In the genomic region with DNA sequence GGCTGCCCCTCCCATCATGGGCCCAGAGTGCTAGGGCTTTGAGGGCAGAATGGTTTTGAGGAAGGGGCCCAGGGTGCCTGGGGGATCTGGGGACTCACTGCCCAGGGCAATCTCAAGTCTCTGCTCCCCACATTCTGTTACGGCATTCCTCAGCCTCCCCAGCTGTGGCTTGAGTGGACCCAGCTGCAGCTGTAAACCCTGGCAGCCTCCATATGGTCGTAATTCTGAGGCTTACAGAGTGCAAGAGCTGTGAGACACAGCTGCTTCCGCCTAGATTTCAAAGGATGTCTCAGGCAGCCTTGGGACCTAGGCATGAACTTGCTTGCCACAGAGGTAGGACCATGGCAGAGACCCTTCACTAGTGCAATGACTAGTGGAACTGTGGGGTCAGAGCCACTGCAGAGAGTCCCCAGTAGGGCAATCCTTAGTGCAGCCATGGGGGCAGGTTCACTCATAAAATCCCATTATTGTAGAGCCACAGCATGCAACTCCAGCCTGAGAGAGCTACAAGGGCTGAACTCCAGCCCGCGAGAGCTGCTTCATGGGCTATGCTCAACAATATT, we compare ENCODE assay signal across 28 cellular contexts.
DNase-seq lines count a peak whose midpoint lies in the region; ATAC-seq and TF ChIP-seq lines count a peak whose summit lies in the region.
"Had no signal": no experiment of that assay in that cellular context is flagged by ENCODE, and none has a peak within 500 bp of the region (broad histone marks: within the 10 kb centered on the region; RNA-seq: fewer than 3 reads in every experiment).

No MANE protein-coding gene starts in this region.

- no peaks in the 10 kb centered on the region for H3K36me3 Mint-ChIP-seq in natural killer cell treated with Interleukin-12 subunit alpha and Interleukin-12 subunit beta and Interleukin-15 and Interleukin-18, amount 100 ng/mL, for 72 hours
- no peaks in the 10 kb centered on the region for H3K36me3 Mint-ChIP-seq in natural killer cell
- no peaks in the 10 kb centered on the region for H3K36me3 Mint-ChIP-seq in endothelial cell (ENCODE audit: low read depth, unreplicated experiment)
- H3K36me3 Mint-ChIP-seq: CD4-positive, CD25-positive, alpha-beta regulatory T cell; stimulated activated naive B cell treated with anti-CD40 and anti-IgM and Interleukin-4, amounts not matched to agents 10 μg/mL and 1 μg/mL and 100 μg/mL, for 72 hours; WTC11 had no signal

- no peak for DNase-seq in natural killer cell treated with Interleukin-12 subunit alpha and Interleukin-12 subunit beta and Interleukin-15 and Interleukin-18, amount 100 ng/mL, for 72 hours (ENCODE audit: low spot score)
- DNase-seq in natural killer cell (no peak), left ventricle myocardium inferior (peak; percentile 18), endothelial cell (ENCODE audit: low spot score) (no peak), posterior vena cava (ENCODE audit: low spot score) (no peak), SKM-1 (lab: John Stamatoyannopoulos, UW; ENCODE audit: unreplicated experiment) (no peak)
- DNase-seq in activated T-cell treated with anti-CD3 and anti-CD28 coated beads, Interleukin-2, amount 50 U/mL, for 48 hours, result no peak
- DNase-seq: activated CD4-positive, alpha-beta T cell treated with anti-CD3 and anti-CD28 coated beads, Interleukin-2, amount 10 ng/mL, durations not matched to agents 7 days and 5 days; activated naive CD4-positive, alpha-beta T cell treated with Interleukin-2 at 50 U/mL for 16 hours; activated T-cell treated with anti-CD3 and anti-CD28 coated beads, Interleukin-2, amount 50 U/mL, for 24 hours; AML-193; CD4-positive, CD25-positive, alpha-beta regulatory T cell; central memory CD4-positive, alpha-beta T cell; foreskin melanocyte; H7; KBM-7; kidney glomerular epithelial cell; NCI-H1092 treated with DMSO at 0.1 percent for 48 hours; NCI-H187 treated with DMSO at 0.1 percent for 48 hours; NCI-H2171; OCI-M1; stimulated activated naive B cell treated with anti-CD40 and anti-IgM and Interleukin-4, amounts not matched to agents 10 μg/mL and 1 μg/mL and 100 μg/mL, for 72 hours had no signal

- H3K36me3 ChIP-seq in left ventricle myocardium inferior (no peaks in the 10 kb centered on the region), rectal smooth muscle tissue (ENCODE audit: control insufficient read depth, insufficient read depth, low read length) (no peaks in the 10 kb centered on the region)

- intact Hi-C loops in natural killer cell (cut with micrococcal nuclease) (no loop called here), left ventricle myocardium inferior (cut with micrococcal nuclease) (no loop called here), posterior vena cava (cut with DNase I) (no loop called here)

- TF ChIP-seq CTCF in natural killer cell (IDR thresholded peaks at IDR 0.05) (no peak), left ventricle myocardium inferior (IDR thresholded peaks at IDR 0.05; ENCODE audit: borderline replicate concordance) (no peak), endothelial cell (IDR thresholded peaks at IDR 0.05; ENCODE audit: unreplicated experiment) (no peak)

- peak; percentile 24 to 62 for ATAC-seq in natural killer cell treated with Interleukin-12 subunit alpha and Interleukin-12 subunit beta and Interleukin-15 and Interleukin-18, amount 100 ng/mL, for 72 hours
- no peak for ATAC-seq in natural killer cell
- ATAC-seq: A549; esophagus mucosa; stimulated activated naive B cell treated with anti-CD40 and anti-IgM and Interleukin-4, amounts not matched to agents 10 μg/mL and 1 μg/mL and 100 μg/mL, for 72 hours; WTC11 had no signal

- no peaks in the 10 kb centered on the region for H3K4me1 Mint-ChIP-seq in natural killer cell treated with Interleukin-12 subunit alpha and Interleukin-12 subunit beta and Interleukin-15 and Interleukin-18, amount 100 ng/mL, for 72 hours (ENCODE audit: low read depth in 2 of 2)
- H3K4me1 Mint-ChIP-seq in natural killer cell (no peaks in the 10 kb centered on the region), endothelial cell (ENCODE audit: unreplicated experiment) (peaks cover 10% of the 10 kb centered on the region)
- H3K4me1 Mint-ChIP-seq: activated CD4-positive, alpha-beta T cell treated with anti-CD3 and anti-CD28 coated beads, Interleukin-2, amount 10 ng/mL, durations not matched to agents 7 days and 5 days; stimulated activated naive B cell treated with anti-CD40 and anti-IgM and Interleukin-4, amounts not matched to agents 10 μg/mL and 1 μg/mL and 100 μg/mL, for 72 hours; WTC11 had no signal

- H3K27ac ChIP-seq in left ventricle myocardium inferior (replicated peaks), result no peak overlapping the region
- peak overlapping the region; percentile 33 for H3K27ac ChIP-seq in rectal smooth muscle tissue (ENCODE audit: low read depth, low read length)
- H3K27ac ChIP-seq: A549, SK-N-MC had no signal

- H3K9ac ChIP-seq in rectal smooth muscle tissue (ENCODE audit: low read length), result no peak overlapping the region

- no peak overlapping the region for H3K27ac Mint-ChIP-seq in natural killer cell treated with Interleukin-12 subunit alpha and Interleukin-12 subunit beta and Interleukin-15 and Interleukin-18, amount 100 ng/mL, for 72 hours
- H3K27ac Mint-ChIP-seq in natural killer cell (no peak overlapping the region), endothelial cell (ENCODE audit: unreplicated experiment) (no peak overlapping the region)
- H3K27ac Mint-ChIP-seq: activated CD4-positive, alpha-beta T cell treated with anti-CD3 and anti-CD28 coated beads, Interleukin-2, amount 10 ng/mL, durations not matched to agents 7 days and 5 days; activated T-cell treated with anti-CD3 and anti-CD28 coated beads, Interleukin-2, amount 50 U/mL, for 24 hours; CD4-positive, CD25-positive, alpha-beta regulatory T cell; dendritic cell treated with granulocyte-macrophage colony-stimulating factor and Interleukin-4, amounts not matched to agents 40 ng/mL and 50 ng/mL, for 4 days; stimulated activated naive B cell treated with anti-CD40 and anti-IgM and Interleukin-4, amounts not matched to agents 10 μg/mL and 1 μg/mL and 100 μg/mL, for 72 hours; WTC11 had no signal

- H3K27me3 ChIP-seq in left ventricle myocardium inferior (ENCODE audit: low read depth) (no peaks in the 10 kb centered on the region), rectal smooth muscle tissue (ENCODE audit: control insufficient read depth, insufficient read depth, low read length) (no peaks in the 10 kb centered on the region)

- no peak overlapping the region for H3K4me3 ChIP-seq in left ventricle myocardium inferior
- H3K4me3 ChIP-seq in rectal smooth muscle tissue (ENCODE audit: low read length), result no peak overlapping the region
- H3K4me3 ChIP-seq: A549, SK-N-MC had no signal

- H3K4me1 ChIP-seq in left ventricle myocardium inferior (peaks cover 6% of the 10 kb centered on the region), rectal smooth muscle tissue (ENCODE audit: control insufficient read depth, insufficient read depth, low read length) (peaks cover 12% of the 10 kb centered on the region)
- H3K4me1 ChIP-seq: A549 had no signal

- H3K9me3 Mint-ChIP-seq in natural killer cell treated with Interleukin-12 subunit alpha and Interleukin-12 subunit beta and Interleukin-15 and Interleukin-18, amount 100 ng/mL, for 72 hours, result no peaks in the 10 kb centered on the region
- H3K9me3 Mint-ChIP-seq in natural killer cell (peaks cover 0 to 4% of the 10 kb centered on the region in 2 donors), endothelial cell (ENCODE audit: unreplicated experiment) (no peaks in the 10 kb centered on the region)
- H3K9me3 Mint-ChIP-seq: activated T-cell treated with anti-CD3 and anti-CD28 coated beads, Interleukin-2, amount 50 U/mL, for 24 hours had no signal

- H3K4me3 Mint-ChIP-seq in natural killer cell treated with Interleukin-12 subunit alpha and Interleukin-12 subunit beta and Interleukin-15 and Interleukin-18, amount 100 ng/mL, for 72 hours, result no peak overlapping the region
- no peak overlapping the region for H3K4me3 Mint-ChIP-seq in natural killer cell
- H3K4me3 Mint-ChIP-seq in endothelial cell (ENCODE audit: unreplicated experiment), result no peak overlapping the region
- H3K4me3 Mint-ChIP-seq: activated CD4-positive, alpha-beta T cell treated with anti-CD3 and anti-CD28 coated beads, Interleukin-2, amount 10 ng/mL, durations not matched to agents 7 days and 5 days; activated T-cell treated with anti-CD3 and anti-CD28 coated beads, Interleukin-2, amount 50 U/mL, for 24 hours; CD4-positive, CD25-positive, alpha-beta regulatory T cell; dendritic cell treated with granulocyte-macrophage colony-stimulating factor and Interleukin-4, amounts not matched to agents 40 ng/mL and 50 ng/mL, for 4 days; stimulated activated naive B cell treated with anti-CD40 and anti-IgM and Interleukin-4, amounts not matched to agents 10 μg/mL and 1 μg/mL and 100 μg/mL, for 72 hours; WTC11 had no signal

- H3K27me3 Mint-ChIP-seq in natural killer cell treated with Interleukin-12 subunit alpha and Interleukin-12 subunit beta and Interleukin-15 and Interleukin-18, amount 100 ng/mL, for 72 hours, result peaks cover 0 to 4% of the 10 kb centered on the region in 2 donors
- H3K27me3 Mint-ChIP-seq in natural killer cell (ENCODE audit: low read depth in 2 of 2), result peaks cover 0 to 2% of the 10 kb centered on the region in 2 donors
- H3K27me3 Mint-ChIP-seq in endothelial cell (ENCODE audit: unreplicated experiment), result no peaks in the 10 kb centered on the region
- H3K27me3 Mint-ChIP-seq: activated T-cell treated with anti-CD3 and anti-CD28 coated beads, Interleukin-2, amount 50 U/mL, for 24 hours; dendritic cell treated with granulocyte-macrophage colony-stimulating factor and Interleukin-4, amounts not matched to agents 40 ng/mL and 50 ng/mL, for 4 days; stimulated activated naive B cell treated with anti-CD40 and anti-IgM and Interleukin-4, amounts not matched to agents 10 μg/mL and 1 μg/mL and 100 μg/mL, for 72 hours had no signal

- H3K9me3 ChIP-seq in left ventricle myocardium inferior (replicated peaks), result no peaks in the 10 kb centered on the region
- H3K9me3 ChIP-seq: A549 had no signal

Comparison
In these comparisons a context has a peak if more than half of its experiments do, and no peak if none do; other contexts are left out.
1. ATAC-seq: peak in natural killer cell treated with Interleukin-12 subunit alpha and Interleukin-12 subunit beta and Interleukin-15 and Interleukin-18, amount 100 ng/mL, for 72 hours (2 of 2); none in natural killer cell (0 of 3).